In the genomic region with DNA sequence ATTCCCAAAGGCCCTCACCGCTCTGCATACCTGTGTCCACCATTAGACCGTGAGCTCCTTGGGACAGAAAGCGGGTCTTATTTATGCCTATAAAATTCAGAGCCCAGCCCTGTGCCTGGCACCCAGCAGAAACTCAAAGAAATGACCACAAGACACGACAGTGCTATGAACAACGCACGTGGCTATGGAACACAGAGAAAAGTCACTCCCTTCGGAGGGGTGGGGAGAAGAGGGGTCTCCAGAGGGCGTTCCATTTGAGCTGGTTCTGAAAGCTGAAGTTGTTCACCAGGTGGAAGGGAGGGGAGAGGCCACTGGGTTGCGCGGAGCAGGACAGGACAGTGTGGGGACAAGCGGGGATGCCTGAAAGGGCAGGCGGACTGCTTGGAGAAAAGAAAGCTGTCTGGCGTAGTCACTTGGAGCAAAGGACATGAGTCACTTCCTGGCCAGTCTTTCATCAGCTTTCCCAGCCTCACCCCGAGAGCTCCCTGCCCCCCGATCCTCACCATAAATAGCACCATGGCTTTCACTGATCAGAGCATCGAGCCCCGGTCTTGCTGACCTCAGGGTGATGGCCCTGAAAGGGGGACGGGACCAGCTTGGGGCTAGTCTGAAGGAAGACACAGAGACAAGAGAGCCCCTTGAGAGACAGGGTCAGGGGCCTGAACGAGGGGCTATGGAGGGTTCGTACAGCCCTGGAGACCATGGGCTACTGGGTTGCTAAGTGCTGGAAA, we compare ENCODE assay signal across 8 cellular contexts. TPM values are rescaled to one million over a fixed set of nuclear protein-coding genes. Genes with fewer than 3 reads are reported as not detected.
DNase-seq lines count a peak whose midpoint lies in the region; ATAC-seq, FAIRE-seq and TF ChIP-seq lines count a peak whose summit lies in the region.

No MANE protein-coding gene starts in this region.

- TF ChIP-seq POLR2A in lower leg skin (IDR thresholded peaks at IDR 0.05): no peak

- intact Hi-C loops in lower leg skin (cut with DNase I; ENCODE audit: low total_unique reads): no loop called here

- ATAC-seq in HG03378 (IDR thresholded peaks at IDR 0.05; ENCODE audit: unreplicated experiment): no peak
- no peak for ATAC-seq in GM18909 (IDR thresholded peaks at IDR 0.05; ENCODE audit: poor library complexity, unreplicated experiment)
- ATAC-seq in HG03097 (IDR thresholded peaks at IDR 0.05; ENCODE audit: low FRiP score, unreplicated experiment): no peak

- DNase-seq in GM03348 (ENCODE audit: low spot score): peak; percentile 94
- DNase-seq in RCC 7860 (ENCODE audit: low spot score): peak; percentile 94
- peak; percentile 84 for DNase-seq in dedifferentiated amniotic fluid mesenchymal stem cell (ENCODE audit: extremely low spot score)
- peak; percentile 72 to 95 for DNase-seq in lower leg skin (ENCODE audit: low spot score in 2 of 2)
- DNase-seq in stromal cell of bone marrow (ENCODE audit: low read depth): peak; percentile 86

- H3K4me3 ChIP-seq in lower leg skin (ENCODE audit: low read depth, poor library complexity, severe bottlenecking): no peak overlapping the region

- TF ChIP-seq CTCF in lower leg skin (IDR thresholded peaks at IDR 0.05): no peak

- FAIRE-seq in RCC 7860 (lab: Jason Lieb, UNC): peak; percentile 80

- WGBS in lower leg skin, 2 donors: 47% methylated on average over 20 of the region's 20 CpGs

RNA-seq across cellular contexts. Expression of gene ECE1, which starts 28.5 kb away (rescaled TPM):
- 10 to 100 TPM; 37.1 to 68.9 (median 48.3) TPM for total RNA-seq in lower leg skin
